Comparison of ENCODE assay signal across 1 cellular context in genomic region chr10:96072673-96073072, GRCh38.
TF ChIP-seq lines count a peak whose summit lies in the region.

No MANE protein-coding gene starts in this region.

TF ChIP-seq in K562, 482 proteins besides CTCF, POLR2A, EP300 and RAD21 (continued from another document and continues in another):
- no peak for TF ChIP-seq GTF2A2 (tag; IDR thresholded peaks at IDR 0.05)
- no peak for TF ChIP-seq MITF (IDR thresholded peaks at IDR 0.05)
- TF ChIP-seq ZC3H4 (CRISPR knock-in tag; IDR thresholded peaks at IDR 0.05; ENCODE audit: borderline replicate concordance), result no peak
- no peak for TF ChIP-seq C11orf30 (IDR thresholded peaks at IDR 0.05; ENCODE audit: low read depth)
- TF ChIP-seq TAF15 (IDR thresholded peaks at IDR 0.05; ENCODE audit: low read depth, low read length), result no peak
- no peak for TF ChIP-seq PBX2 (CRISPR knock-in tag; IDR thresholded peaks at IDR 0.05; ENCODE audit: low read depth)
- peak; percentile 57 for TF ChIP-seq PBX2 (tag; conservative IDR thresholded peaks at IDR 0.05; ENCODE audit: low read depth)
- TF ChIP-seq ZBTB33 (CRISPR knock-in tag; IDR thresholded peaks at IDR 0.05), result no peak
- peak; percentile 77 for TF ChIP-seq MEIS2 (IDR thresholded peaks at IDR 0.05; ENCODE audit: partially characterized antibody)
- no peak for TF ChIP-seq HDGF (IDR thresholded peaks at IDR 0.05)
- no peak for TF ChIP-seq NR2C1 (IDR thresholded peaks at IDR 0.05)
- TF ChIP-seq NR2C1 (tag; IDR thresholded peaks at IDR 0.05), result no peak
- peak; percentile 23; the same call in 1 of the 2 replicates for TF ChIP-seq MTA2 (IDR thresholded peaks at IDR 0.05; ENCODE audit: low read depth)
- TF ChIP-seq THRAP3 (IDR thresholded peaks at IDR 0.05; ENCODE audit: borderline replicate concordance), result no peak
- TF ChIP-seq TEAD4 (IDR thresholded peaks at IDR 0.05; ENCODE audit: low read length), result peak; percentile 81
- TF ChIP-seq TEAD4 (CRISPR knock-in tag; IDR thresholded peaks at IDR 0.05; ENCODE audit: borderline replicate concordance), result no peak
- no peak for TF ChIP-seq PREB (CRISPR knock-in tag; IDR thresholded peaks at IDR 0.05)
- no peak for TF ChIP-seq E2F3 (CRISPR knock-in tag; IDR thresholded peaks at IDR 0.05)
- no peak for TF ChIP-seq XRCC5 (IDR thresholded peaks at IDR 0.05; ENCODE audit: low read depth, low read length)
- TF ChIP-seq POLR2G (IDR thresholded peaks at IDR 0.05; ENCODE audit: low read depth, low read length), result no peak
- TF ChIP-seq EP400 (IDR thresholded peaks at IDR 0.05), result no peak
- no peak for TF ChIP-seq NFRKB (IDR thresholded peaks at IDR 0.05; ENCODE audit: low read depth)
- no peak for TF ChIP-seq GATAD2A (IDR thresholded peaks at IDR 0.05)
- TF ChIP-seq ZNF407 (IDR thresholded peaks at IDR 0.05; ENCODE audit: low read depth), result no peak
- TF ChIP-seq FOXK1 (CRISPR knock-in tag; IDR thresholded peaks at IDR 0.05; ENCODE audit: borderline replicate concordance), result no peak
- no peak for TF ChIP-seq ZBTB9 (CRISPR knock-in tag; IDR thresholded peaks at IDR 0.05)
- TF ChIP-seq IFI16 (CRISPR knock-in tag; IDR thresholded peaks at IDR 0.05), result no peak
- TF ChIP-seq ZFP36 (IDR thresholded peaks at IDR 0.05; ENCODE audit: low read depth, low read length, partially characterized antibody), result no peak
- no peak for TF ChIP-seq ELK1 (CRISPR knock-in tag; IDR thresholded peaks at IDR 0.05)
- no peak for TF ChIP-seq TCFL5 (CRISPR knock-in tag; conservative IDR thresholded peaks at IDR 0.05)
- no peak for TF ChIP-seq SOX6 (IDR thresholded peaks at IDR 0.05)
- no peak for TF ChIP-seq ZNF77 (CRISPR knock-in tag; IDR thresholded peaks at IDR 0.05)
- TF ChIP-seq LARP7 (IDR thresholded peaks at IDR 0.05), result no peak
- no peak for TF ChIP-seq FUS (optimal IDR thresholded peaks at IDR 0.05; ENCODE audit: low read depth, low read length)
- TF ChIP-seq RAD51 (IDR thresholded peaks at IDR 0.05; ENCODE audit: borderline replicate concordance, low read depth), result no peak
- TF ChIP-seq ZNF584 (CRISPR knock-in tag; IDR thresholded peaks at IDR 0.05; ENCODE audit: low read depth), result no peak
- no peak for TF ChIP-seq ZBTB1 (CRISPR knock-in tag; IDR thresholded peaks at IDR 0.05; ENCODE audit: borderline replicate concordance, low read depth)
- TF ChIP-seq RBM39 (optimal IDR thresholded peaks at IDR 0.05; ENCODE audit: low read depth, low read length), result no peak
- no peak for TF ChIP-seq HNRNPH1 (optimal IDR thresholded peaks at IDR 0.05; ENCODE audit: low read depth, low read length)
- no peak for TF ChIP-seq ZNF766 (CRISPR knock-in tag; conservative IDR thresholded peaks at IDR 0.05)
- no peak for TF ChIP-seq ZNF785 (CRISPR knock-in tag; IDR thresholded peaks at IDR 0.05)
- no peak for TF ChIP-seq NEUROD1 (IDR thresholded peaks at IDR 0.05; ENCODE audit: borderline replicate concordance, low read depth, low read length, partially characterized antibody)
- no peak for TF ChIP-seq HINFP (tag; conservative IDR thresholded peaks at IDR 0.05; ENCODE audit: low read depth)
- TF ChIP-seq KDM1A (IDR thresholded peaks at IDR 0.05), result peak in 1 of 2 experiments; percentile 28; a peak in 1 of 4 replicates
- TF ChIP-seq CTCFL (IDR thresholded peaks at IDR 0.05; ENCODE audit: borderline replicate concordance, insufficient read depth, low read depth, low read length, poor library complexity, severe bottlenecking), result no peak
